Comparison of ENCODE assay signal across 8 cellular contexts in genomic region chr16:275041-275621, GRCh38. TPM values are rescaled to one million over a fixed set of nuclear protein-coding genes. Genes with fewer than 3 reads are reported as not detected.
DNase-seq lines count a peak whose midpoint lies in the region; ATAC-seq, FAIRE-seq and TF ChIP-seq lines count a peak whose summit lies in the region.

No MANE protein-coding gene starts in this region.

- no peak for TF ChIP-seq EP300 in GM12878 (IDR thresholded peaks at IDR 0.05; ENCODE audit: borderline replicate concordance in 1 of 2, control insufficient read depth in 1 of 2, low read depth in 2 of 2, low read length in 2 of 2)

- TF ChIP-seq CTCF in GM12878 (IDR thresholded peaks at IDR 0.05 in 2 of 3, conservative IDR thresholded peaks at IDR 0.05 in 1 of 3; ENCODE audit: control insufficient read depth in 2 of 3, extremely low read depth in 1 of 3, insufficient read depth in 1 of 3, low read depth in 3 of 3, low read length in 3 of 3): no peak
- no peak for TF ChIP-seq CTCF in kidney (IDR thresholded peaks at IDR 0.05; ENCODE audit: borderline replicate concordance, extremely low read depth, insufficient read depth)
- TF ChIP-seq CTCF in thoracic aorta (IDR thresholded peaks at IDR 0.05): no peak

- H3K4me1 ChIP-seq in GM12878 (ENCODE audit: control insufficient read depth, insufficient read depth, low read length) (no peaks in the 10 kb centered on the region), kidney (ENCODE audit: control insufficient read depth in 1 of 2, insufficient read depth in 1 of 2, low read depth in 1 of 2, low read length in 2 of 2) (no peaks in the 10 kb centered on the region), thoracic aorta (ENCODE audit: control insufficient read depth in 1 of 2, low read depth in 2 of 2) (peaks cover 0 to 9% of the 10 kb centered on the region in 2 donors)

- no peaks in the 10 kb centered on the region for H4K20me1 ChIP-seq in GM12878 (ENCODE audit: control insufficient read depth, insufficient read depth)

- H3K9me3 Mint-ChIP-seq in activated CD4-positive, alpha-beta T cell treated with anti-CD3 and anti-CD28 coated beads for 36 hours (ENCODE audit: low read depth): no peaks in the 10 kb centered on the region

- in situ Hi-C loops in GM12878 (cut with MboI): no loop called here

- no peak for TF ChIP-seq RAD21 in GM12878 (IDR thresholded peaks at IDR 0.05; ENCODE audit: insufficient read depth, low read depth, low read length)

- H3K9ac ChIP-seq in GM12878 (ENCODE audit: control insufficient read depth, insufficient read depth, low read length) (no peak overlapping the region), kidney (ENCODE audit: low read length in 2 of 2) (no peak overlapping the region)

- H3K27ac ChIP-seq in GM12878 (ENCODE audit: control insufficient read depth, insufficient read depth) (no peak overlapping the region), kidney (ENCODE audit: low read depth in 2 of 2, low read length in 2 of 2) (no peak overlapping the region), thoracic aorta (no peak overlapping the region)

- H3K4me3 Mint-ChIP-seq in activated CD4-positive, alpha-beta T cell treated with anti-CD3 and anti-CD28 coated beads for 36 hours: peak overlapping the region; percentile 10

- no peaks in the 10 kb centered on the region for H3K79me2 ChIP-seq in GM12878 (ENCODE audit: control insufficient read depth, insufficient read depth, low read length)

- no peak for FAIRE-seq in GM12878 (lab: Jason Lieb, UNC)
- no peak for FAIRE-seq in kidney (lab: Jason Lieb, UNC)

- BruUV-seq in GM12878 (replicated peaks; lab: Mats Ljungman, UMichigan): no TSS peak

- CTCF ChIA-PET in activated CD4-positive, alpha-beta T cell treated with anti-CD3 and anti-CD28 coated beads for 36 hours (lab: Charles Lee): no interaction called here
- CTCF ChIA-PET in GM12878 (lab: Yijun Ruan, JAX): no interaction called here

- H3K9me3 ChIP-seq in GM12878 (replicated peaks; ENCODE audit: control insufficient read depth, insufficient read depth, low read length) (no peaks in the 10 kb centered on the region), kidney (ENCODE audit: control insufficient read depth in 1 of 2, low read length in 2 of 2) (no peaks in the 10 kb centered on the region), thoracic aorta (no peaks in the 10 kb centered on the region)

- H3K36me3 Mint-ChIP-seq in activated CD4-positive, alpha-beta T cell treated with anti-CD3 and anti-CD28 coated beads for 36 hours (ENCODE audit: low read depth): no peaks in the 10 kb centered on the region

- SMC1A ChIA-PET in GM12878 (lab: Charles Lee; ENCODE audit: uncharacterized antibody, unreplicated experiment): no interaction called here

- H3K4me3 ChIP-seq in GM12878: no peak overlapping the region
- H3K4me3 ChIP-seq in kidney (ENCODE audit: low read length in 2 of 2): no peak overlapping the region
- peak overlapping the region; percentile 67 for H3K4me3 ChIP-seq in thoracic aorta

- RAD21 ChIA-PET in GM12878 (lab: Charles Lee; ENCODE audit: unreplicated experiment): no interaction called here

- H3K36me3 ChIP-seq in GM12878 (ENCODE audit: control insufficient read depth in 2 of 2, insufficient read depth in 2 of 2, low read length in 1 of 2) (no peaks in the 10 kb centered on the region), kidney (ENCODE audit: control insufficient read depth in 1 of 2, insufficient read depth in 2 of 2, low read length in 2 of 2) (no peaks in the 10 kb centered on the region), thoracic aorta (no peaks in the 10 kb centered on the region)

- intact Hi-C loops in activated CD4-positive, alpha-beta T cell treated with anti-CD3 and anti-CD28 coated beads for 36 hours (cut with DNase I, micrococcal nuclease): no loop called here
- intact Hi-C loops in GM12878 (cut with micrococcal nuclease; ENCODE audit: unreplicated experiment) (no loop called here), kidney (cut with DNase I) (no loop called here)

- peaks cover 3% of the 10 kb centered on the region for H3K4me1 Mint-ChIP-seq in activated CD4-positive, alpha-beta T cell treated with anti-CD3 and anti-CD28 coated beads for 36 hours

- H3K27ac Mint-ChIP-seq in activated CD4-positive, alpha-beta T cell treated with anti-CD3 and anti-CD28 coated beads for 36 hours: no peak overlapping the region

- POLR2A ChIA-PET in activated CD4-positive, alpha-beta T cell treated with anti-CD3 and anti-CD28 coated beads for 36 hours (lab: Charles Lee): no interaction called here
- POLR2A ChIA-PET in GM12878 (lab: Charles Lee): no interaction called here

- H2AFZ ChIP-seq in GM12878 (ENCODE audit: control insufficient read depth, low read depth, low read length): no peak overlapping the region

- peak; percentile 62 for ATAC-seq in activated CD4-positive, alpha-beta T cell treated with anti-CD3 and anti-CD28 coated beads for 36 hours
- ATAC-seq in GM12878 (peak; percentile 21; the same call in 1 of the 3 replicates), thoracic aorta (ENCODE audit: insufficient number of reproducible peaks, low FRiP score, low read depth) (no peak), HG03342 (IDR thresholded peaks at IDR 0.05; ENCODE audit: unreplicated experiment) (no peak), HG03097 (IDR thresholded peaks at IDR 0.05; ENCODE audit: low FRiP score, unreplicated experiment) (no peak), GM21447 (IDR thresholded peaks at IDR 0.05; ENCODE audit: unreplicated experiment) (no peak)

- TF ChIP-seq POLR2A in GM12878 (IDR thresholded peaks at IDR 0.05; ENCODE audit: low read depth, low read length): no peak

- H3K27me3 Mint-ChIP-seq in activated CD4-positive, alpha-beta T cell treated with anti-CD3 and anti-CD28 coated beads for 36 hours: peaks cover 21% of the 10 kb centered on the region

- peak overlapping the region; percentile 42; the same call in 1 of the 2 replicates for H3K4me2 ChIP-seq in GM12878 (ENCODE audit: control insufficient read depth, insufficient read depth)

- 5% methylated on average over 48 of the region's 54 CpGs for WGBS in GM12878 (ENCODE audit: insufficient coverage, insufficient replicate concordance, low lambda C conversion rate, missing lambda C conversion rate)

- H3K27me3 ChIP-seq in GM12878 (replicated peaks in 1 of 2; ENCODE audit: control insufficient read depth in 2 of 2, insufficient read depth in 2 of 2, low read length in 1 of 2) (peaks cover 0 to 3% of the 10 kb centered on the region in 2 experiments; a peak in 2 of 4 replicates), thoracic aorta (replicated peaks; ENCODE audit: insufficient read depth) (no peaks in the 10 kb centered on the region)

- DNase-seq in activated CD4-positive, alpha-beta T cell treated with anti-CD3 and anti-CD28 coated beads for 36 hours: peak; percentile 34
- no peak for DNase-seq in activated CD4-positive, alpha-beta T cell treated with anti-CD3 and anti-CD28 coated beads for 4 hours
- DNase-seq in GM12878 (ENCODE audit: low read depth, low spot score): no peak
- DNase-seq in kidney: peak; percentile 68
- DNase-seq in thoracic aorta (ENCODE audit: low spot score): no peak

RNA-seq across cellular contexts. Expression of gene RGS11, which starts 0.6 kb away (rescaled TPM):
- total RNA-seq in activated CD4-positive, alpha-beta T cell treated with anti-CD3 and anti-CD28 coated beads for 36 hours: under 1 TPM; 0.11 to 0.12 TPM
- not detected in 2 replicates for total RNA-seq in GM12878 (2013; cell fraction: nucleolus; rRNA removed)
- total RNA-seq in GM12878 (2014; rRNA removed): not detected in 2 replicates
- total RNA-seq in GM12878 (2014; rRNA removed; fragmentation: Illumina TruSeq; extraction: Trizol): not detected in 2 replicates
- not detected in 2 replicates for total RNA-seq in GM12878 (2021)
- polyA plus RNA-seq in GM12878 (2011; ENCODE audit: low read depth): not detected
- polyA plus RNA-seq in GM12878 (2011; rRNA removed): not detected in 2 replicates
- not detected in 2 replicates for polyA plus RNA-seq in GM12878 (2011; cell fraction: cytosol; rRNA removed)
- not detected in 2 replicates for polyA plus RNA-seq in GM12878 (2011; cell fraction: nucleus; rRNA removed)
- polyA plus RNA-seq in GM12878 (2012): 0.05 and 0.24 TPM in 2 replicates
- not detected in 2 replicates for polyA plus RNA-seq in GM12878 (2014; fragmentation: Illumina TruSeq; extraction: Trizol)
- polyA plus RNA-seq in GM12878 (2014; fragmentation: Nextera tagmentation; extraction: Ambion mirVana): not detected
- polyA plus RNA-seq in GM12878 (2014; rRNA removed): 0.04 TPM in 1 of 2 replicates, not detected in the other
- polyA plus RNA-seq in GM12878 (2016; fragmentation: Nextera tagmentation; extraction: Ambion mirVana): not detected
- not detected in 2 replicates for polyA minus RNA-seq in GM12878 (2011; rRNA and poly(A)+ RNA removed)
- polyA minus RNA-seq in GM12878 (2011; cell fraction: cytosol; rRNA and poly(A)+ RNA removed): not detected in 2 replicates
- not detected in 2 replicates for polyA minus RNA-seq in GM12878 (2011; cell fraction: nucleus; rRNA and poly(A)+ RNA removed)
- total RNA-seq in kidney: 5.9 TPM
- polyA plus RNA-seq in kidney (ENCODE audit: insufficient read depth, low read depth, low replicate concordance): 2.5 TPM
- total RNA-seq in thoracic aorta: 10 to 100 TPM; 16.8 to 19.4 TPM

RNA-seq across cellular contexts. Expression of gene ARHGDIG, which starts 5.3 kb away (rescaled TPM):
- total RNA-seq in activated CD4-positive, alpha-beta T cell treated with anti-CD3 and anti-CD28 coated beads for 36 hours: not detected
- not detected in 2 replicates for total RNA-seq in GM12878 (2013; cell fraction: nucleolus; rRNA removed)
- not detected in 2 replicates for total RNA-seq in GM12878 (2014; rRNA removed)
- total RNA-seq in GM12878 (2014; rRNA removed; fragmentation: Illumina TruSeq; extraction: Trizol): not detected in 2 replicates
- not detected in 2 replicates for total RNA-seq in GM12878 (2021)
- polyA plus RNA-seq in GM12878 (2011; ENCODE audit: low read depth): not detected
- not detected in 2 replicates for polyA plus RNA-seq in GM12878 (2011; rRNA removed)
- polyA plus RNA-seq in GM12878 (2011; cell fraction: cytosol; rRNA removed): not detected in 2 replicates
- not detected in 2 replicates for polyA plus RNA-seq in GM12878 (2011; cell fraction: nucleus; rRNA removed)
- 0.08 and 0.18 TPM in 2 replicates for polyA plus RNA-seq in GM12878 (2012)
- not detected in 2 replicates for polyA plus RNA-seq in GM12878 (2014; fragmentation: Illumina TruSeq; extraction: Trizol)
- not detected for polyA plus RNA-seq in GM12878 (2014; fragmentation: Nextera tagmentation; extraction: Ambion mirVana)
- not detected in 2 replicates for polyA plus RNA-seq in GM12878 (2014; rRNA removed)
- not detected for polyA plus RNA-seq in GM12878 (2016; fragmentation: Nextera tagmentation; extraction: Ambion mirVana)
- polyA minus RNA-seq in GM12878 (2011; rRNA and poly(A)+ RNA removed): not detected in 2 replicates
- polyA minus RNA-seq in GM12878 (2011; cell fraction: cytosol; rRNA and poly(A)+ RNA removed): not detected in 2 replicates
- not detected in 2 replicates for polyA minus RNA-seq in GM12878 (2011; cell fraction: nucleus; rRNA and poly(A)+ RNA removed)
- 0.88 TPM for total RNA-seq in kidney
- polyA plus RNA-seq in kidney (ENCODE audit: insufficient read depth, low read depth, low replicate concordance): not detected
- not detected for total RNA-seq in thoracic aorta

RNA-seq across cellular contexts. Expression of gene PDIA2, which starts 7.8 kb away (rescaled TPM):
- not detected for total RNA-seq in activated CD4-positive, alpha-beta T cell treated with anti-CD3 and anti-CD28 coated beads for 36 hours
- not detected in 2 replicates for total RNA-seq in GM12878 (2013; cell fraction: nucleolus; rRNA removed)
- not detected in 2 replicates for total RNA-seq in GM12878 (2014; rRNA removed)
- total RNA-seq in GM12878 (2014; rRNA removed; fragmentation: Illumina TruSeq; extraction: Trizol): not detected in 2 replicates
- total RNA-seq in GM12878 (2021): 0.32 and 0.36 TPM in 2 replicates
- not detected for polyA plus RNA-seq in GM12878 (2011; ENCODE audit: low read depth)
- polyA plus RNA-seq in GM12878 (2011; rRNA removed): not detected in 2 replicates
- polyA plus RNA-seq in GM12878 (2011; cell fraction: cytosol; rRNA removed): not detected in 2 replicates
- polyA plus RNA-seq in GM12878 (2011; cell fraction: nucleus; rRNA removed): 0.13 TPM in 1 of 2 replicates, not detected in the other
- polyA plus RNA-seq in GM12878 (2012): 0.07 TPM in 1 of 2 replicates, not detected in the other
- polyA plus RNA-seq in GM12878 (2014; fragmentation: Illumina TruSeq; extraction: Trizol): not detected in 2 replicates
- not detected for polyA plus RNA-seq in GM12878 (2014; fragmentation: Nextera tagmentation; extraction: Ambion mirVana)
- not detected in 2 replicates for polyA plus RNA-seq in GM12878 (2014; rRNA removed)
- under 1 TPM in 1 of 2 experiments, not detected in 1; 0.11 TPM for polyA plus RNA-seq in GM12878 (2016; fragmentation: Nextera tagmentation; extraction: Ambion mirVana)
- not detected in 2 replicates for polyA minus RNA-seq in GM12878 (2011; rRNA and poly(A)+ RNA removed)
- polyA minus RNA-seq in GM12878 (2011; cell fraction: cytosol; rRNA and poly(A)+ RNA removed): not detected in 2 replicates
- polyA minus RNA-seq in GM12878 (2011; cell fraction: nucleus; rRNA and poly(A)+ RNA removed): not detected in 2 replicates
- total RNA-seq in kidney: not detected
- not detected for polyA plus RNA-seq in kidney (ENCODE audit: insufficient read depth, low read depth, low replicate concordance)
- 1 to 10 TPM in 1 of 2 donors, under 1 TPM in 1; 0.81 to 3.2 TPM for total RNA-seq in thoracic aorta

RNA-seq across cellular contexts. Expression of gene FAM234A, which starts 40.5 kb away (rescaled TPM):
- total RNA-seq in activated CD4-positive, alpha-beta T cell treated with anti-CD3 and anti-CD28 coated beads for 36 hours: 10 to 100 TPM; 11.3 to 15.2 TPM
- total RNA-seq in GM12878 (2013; cell fraction: nucleolus; rRNA removed): 41.7 and 42.1 TPM in 2 replicates
- 15.1 and 17.2 TPM in 2 replicates for total RNA-seq in GM12878 (2014; rRNA removed)
- total RNA-seq in GM12878 (2014; rRNA removed; fragmentation: Illumina TruSeq; extraction: Trizol): 12.8 and 14.0 TPM in 2 replicates
- total RNA-seq in GM12878 (2021): 37.2 and 41.4 TPM in 2 replicates
- 21.5 TPM for polyA plus RNA-seq in GM12878 (2011; ENCODE audit: low read depth)
- polyA plus RNA-seq in GM12878 (2011; rRNA removed): 3.3 and 6.5 TPM in 2 replicates
- polyA plus RNA-seq in GM12878 (2011; cell fraction: cytosol; rRNA removed): 8.8 and 10.1 TPM in 2 replicates
- polyA plus RNA-seq in GM12878 (2011; cell fraction: nucleus; rRNA removed): 26.4 and 29.7 TPM in 2 replicates
- 25.3 and 40.7 TPM in 2 replicates for polyA plus RNA-seq in GM12878 (2012)
- polyA plus RNA-seq in GM12878 (2014; fragmentation: Illumina TruSeq; extraction: Trizol): 11.6 and 17.3 TPM in 2 replicates
- polyA plus RNA-seq in GM12878 (2014; fragmentation: Nextera tagmentation; extraction: Ambion mirVana): 1 to 10 TPM; 1.6 TPM
- 28.5 and 30.5 TPM in 2 replicates for polyA plus RNA-seq in GM12878 (2014; rRNA removed)
- polyA plus RNA-seq in GM12878 (2016; fragmentation: Nextera tagmentation; extraction: Ambion mirVana): 10 to 100 TPM; 36.9 to 37.6 TPM
- 5.0 and 8.5 TPM in 2 replicates for polyA minus RNA-seq in GM12878 (2011; rRNA and poly(A)+ RNA removed)
- polyA minus RNA-seq in GM12878 (2011; cell fraction: cytosol; rRNA and poly(A)+ RNA removed): 4.4 and 7.8 TPM in 2 replicates
- 4.6 and 5.9 TPM in 2 replicates for polyA minus RNA-seq in GM12878 (2011; cell fraction: nucleus; rRNA and poly(A)+ RNA removed)
- total RNA-seq in kidney: 109 TPM
- 65.3 TPM for polyA plus RNA-seq in kidney (ENCODE audit: insufficient read depth, low read depth, low replicate concordance)
- total RNA-seq in thoracic aorta: 100 to 1,000 TPM in 1 of 2 donors, 10 to 100 TPM in 1; 51.7 to 141 TPM

RNA-seq across cellular contexts. Expression of gene LUC7L, which starts 45.9 kb away (rescaled TPM):
- total RNA-seq in activated CD4-positive, alpha-beta T cell treated with anti-CD3 and anti-CD28 coated beads for 36 hours: 10 to 100 TPM; 44.6 to 50.1 TPM
- total RNA-seq in GM12878 (2013; cell fraction: nucleolus; rRNA removed): 388 and 392 TPM in 2 replicates
- total RNA-seq in GM12878 (2014; rRNA removed) (40.7 and 41.4 TPM in 2 replicates), GM12878 (2014; rRNA removed; fragmentation: Illumina TruSeq; extraction: Trizol) (35.9 and 40.1 TPM in 2 replicates), GM12878 (2021) (50.7 and 59.6 TPM in 2 replicates), kidney (72.0 TPM), thoracic aorta (100 to 1,000 TPM; 101 to 171 TPM)
- 15.5 TPM for polyA plus RNA-seq in GM12878 (2011; ENCODE audit: low read depth)
- polyA plus RNA-seq in GM12878 (2011; rRNA removed) (47.4 and 57.4 TPM in 2 replicates), GM12878 (2014; fragmentation: Illumina TruSeq; extraction: Trizol) (27.9 and 32.1 TPM in 2 replicates), GM12878 (2014; fragmentation: Nextera tagmentation; extraction: Ambion mirVana) (10 to 100 TPM in 1 of 2 experiments, 1 to 10 TPM in 1; 2.3 to 10.9 TPM), GM12878 (2014; rRNA removed) (56.9 and 58.9 TPM in 2 replicates), GM12878 (2016; fragmentation: Nextera tagmentation; extraction: Ambion mirVana) (10 to 100 TPM; 52.3 to 58.9 TPM), kidney (ENCODE audit: insufficient read depth, low read depth, low replicate concordance) (56.3 TPM)
- polyA plus RNA-seq in GM12878 (2011; cell fraction: cytosol; rRNA removed): 30.1 and 40.6 TPM in 2 replicates
- polyA plus RNA-seq in GM12878 (2011; cell fraction: nucleus; rRNA removed): 203 and 223 TPM in 2 replicates
- 39.6 and 40.3 TPM in 2 replicates for polyA plus RNA-seq in GM12878 (2012)
- 26.2 and 30.7 TPM in 2 replicates for polyA minus RNA-seq in GM12878 (2011; rRNA and poly(A)+ RNA removed)
- polyA minus RNA-seq in GM12878 (2011; cell fraction: cytosol; rRNA and poly(A)+ RNA removed): 12.4 and 20.3 TPM in 2 replicates
- 73.6 and 104 TPM in 2 replicates for polyA minus RNA-seq in GM12878 (2011; cell fraction: nucleus; rRNA and poly(A)+ RNA removed)

Comparison
In these comparisons a context has a peak if more than half of its experiments do, and no peak if none do; other contexts are left out.
1. DNase-seq: peak in activated CD4-positive, alpha-beta T cell treated with anti-CD3 and anti-CD28 coated beads for 36 hours (single experiment) and kidney (single experiment); none in activated CD4-positive, alpha-beta T cell treated with anti-CD3 and anti-CD28 coated beads for 4 hours (0 of 2), GM12878 (single experiment) and thoracic aorta (single experiment).
2. ATAC-seq: peak in activated CD4-positive, alpha-beta T cell treated with anti-CD3 and anti-CD28 coated beads for 36 hours (single experiment) and GM12878 (single experiment); none in thoracic aorta (single experiment), HG03342 (single experiment), HG03097 (single experiment) and GM21447 (single experiment).